Comparison of ENCODE assay signal across 33 cellular contexts in genomic region chrX:17669458-17669857, GRCh38.
A peak's percentile ranks its signal among the peaks of the same experiment; 100 is the strongest.
DNase-seq lines count a peak whose midpoint lies in the region; ATAC-seq, FAIRE-seq and TF ChIP-seq lines count a peak whose summit lies in the region.
"Had no signal": no experiment of that assay in that cellular context is flagged by ENCODE, and none has a peak within 500 bp of the region (broad histone marks: within the 10 kb centered on the region; RNA-seq: fewer than 3 reads in every experiment).

No MANE protein-coding gene starts in this region.

- H3K27ac ChIP-seq in endothelial cell of umbilical vein (ENCODE audit: insufficient read depth, low read depth, low read length): no peak overlapping the region
- H3K27ac ChIP-seq: hepatocyte, KMS-11, suprapubic skin, upper lobe of right lung, VCaP had no signal

- no peaks in the 10 kb centered on the region for H3K27me3 Mint-ChIP-seq in activated naive CD4-positive, alpha-beta T cell treated with anti-CD3 and anti-CD28 coated beads, Interleukin-2, amount 10 ng/mL, durations not matched to agents 7 days and 5 days
- no peaks in the 10 kb centered on the region for H3K27me3 Mint-ChIP-seq in activated CD4-positive, alpha-beta memory T cell treated with anti-CD3 and anti-CD28 coated beads, Interleukin-2, amount 10 ng/mL, durations not matched to agents 7 days and 5 days
- H3K27me3 Mint-ChIP-seq: central memory CD8-positive, alpha-beta T cell had no signal

- H3K9ac ChIP-seq in endothelial cell of umbilical vein (replicated peaks; ENCODE audit: extremely low read depth, insufficient read depth, low read length): no peak overlapping the region
- H3K9ac ChIP-seq: KMS-11 had no signal

- TF ChIP-seq POLR2A in endothelial cell of umbilical vein (IDR thresholded peaks at IDR 0.05; ENCODE audit: low read depth, low read length): no peak

- peak; percentile 57 for FAIRE-seq in endothelial cell of umbilical vein (lab: Jason Lieb, UNC)
- FAIRE-seq: endometrium, GM19239 had no signal

- H3K79me2 ChIP-seq in endothelial cell of umbilical vein (ENCODE audit: control insufficient read depth, insufficient read depth, low read length): no peaks in the 10 kb centered on the region
- H3K79me2 ChIP-seq: hepatocyte had no signal

- H3K27me3 ChIP-seq in endothelial cell of umbilical vein (ENCODE audit: control insufficient read depth in 2 of 2, insufficient read depth in 2 of 2, low read length in 2 of 2): no peaks in the 10 kb centered on the region
- H3K27me3 ChIP-seq: hepatocyte, suprapubic skin, upper lobe of right lung had no signal

- POLR2A ChIA-PET in activated CD4-positive, alpha-beta memory T cell treated with anti-CD3 and anti-CD28 coated beads, Interleukin-2, amount 10 ng/mL, durations not matched to agents 7 days and 5 days (lab: Charles Lee): no interaction called here
- POLR2A ChIA-PET in endothelial cell of umbilical vein (lab: Charles Lee): no interaction called here

- H3K27ac Mint-ChIP-seq in activated naive CD4-positive, alpha-beta T cell treated with anti-CD3 and anti-CD28 coated beads, Interleukin-2, amount 10 ng/mL, durations not matched to agents 7 days and 5 days: peak overlapping the region; percentile 56
- H3K27ac Mint-ChIP-seq in activated CD4-positive, alpha-beta memory T cell treated with anti-CD3 and anti-CD28 coated beads, Interleukin-2, amount 10 ng/mL, durations not matched to agents 7 days and 5 days: peak overlapping the region; percentile 58
- H3K27ac Mint-ChIP-seq: nephron; stimulated activated naive B cell treated with anti-CD40 and anti-IgM and Interleukin-4, amounts not matched to agents 10 μg/mL and 1 μg/mL and 100 μg/mL, for 72 hours had no signal

- BruUV-seq in endothelial cell of umbilical vein (replicated peaks; lab: Mats Ljungman, UMichigan): no TSS peak

- H3K36me3 Mint-ChIP-seq in activated naive CD4-positive, alpha-beta T cell treated with anti-CD3 and anti-CD28 coated beads, Interleukin-2, amount 10 ng/mL, durations not matched to agents 7 days and 5 days: no peaks in the 10 kb centered on the region
- H3K36me3 Mint-ChIP-seq in activated CD4-positive, alpha-beta memory T cell treated with anti-CD3 and anti-CD28 coated beads, Interleukin-2, amount 10 ng/mL, durations not matched to agents 7 days and 5 days (ENCODE audit: low read depth): peaks cover 2% of the 10 kb centered on the region
- H3K36me3 Mint-ChIP-seq: stimulated activated naive B cell treated with anti-CD40 and anti-IgM and Interleukin-4, amounts not matched to agents 10 μg/mL and 1 μg/mL and 100 μg/mL, for 72 hours had no signal

- H2AFZ ChIP-seq in endothelial cell of umbilical vein (ENCODE audit: low read depth, low read length): no peak overlapping the region
- H2AFZ ChIP-seq: hepatocyte had no signal

- H3K9me1 ChIP-seq in endothelial cell of umbilical vein (replicated peaks; ENCODE audit: control insufficient read depth, extremely low read depth, insufficient read depth, low read length): no peaks in the 10 kb centered on the region

- H3K4me3 ChIP-seq in endothelial cell of umbilical vein (replicated peaks in 1 of 3; ENCODE audit: insufficient read depth in 1 of 3, low read depth in 1 of 3, low read length in 3 of 3): no peak overlapping the region
- H3K4me3 ChIP-seq: hepatocyte, suprapubic skin, upper lobe of right lung had no signal

- ATAC-seq in HG02885 (IDR thresholded peaks at IDR 0.05; ENCODE audit: poor library complexity, unreplicated experiment): no peak
- ATAC-seq: PC-3; Right ventricle myocardium inferior; stimulated activated naive B cell treated with anti-CD40 and anti-IgM and Interleukin-4, amounts not matched to agents 10 μg/mL and 1 μg/mL and 100 μg/mL, for 72 hours; upper lobe of right lung had no signal

- CTCF ChIA-PET in activated naive CD4-positive, alpha-beta T cell treated with anti-CD3 and anti-CD28 coated beads, Interleukin-2, amount 10 ng/mL, durations not matched to agents 7 days and 5 days (lab: Charles Lee): no interaction called here
- CTCF ChIA-PET in activated CD4-positive, alpha-beta memory T cell treated with anti-CD3 and anti-CD28 coated beads, Interleukin-2, amount 10 ng/mL, durations not matched to agents 7 days and 5 days (lab: Charles Lee): no interaction called here
- CTCF ChIA-PET in endothelial cell of umbilical vein (lab: Charles Lee): no interaction called here

- H3K4me1 Mint-ChIP-seq in activated naive CD4-positive, alpha-beta T cell treated with anti-CD3 and anti-CD28 coated beads, Interleukin-2, amount 10 ng/mL, durations not matched to agents 7 days and 5 days: peaks cover 12% of the 10 kb centered on the region
- H3K4me1 Mint-ChIP-seq in activated CD4-positive, alpha-beta memory T cell treated with anti-CD3 and anti-CD28 coated beads, Interleukin-2, amount 10 ng/mL, durations not matched to agents 7 days and 5 days: peaks cover 14% of the 10 kb centered on the region
- H3K4me1 Mint-ChIP-seq: central memory CD8-positive, alpha-beta T cell; stimulated activated naive B cell treated with anti-CD40 and anti-IgM and Interleukin-4, amounts not matched to agents 10 μg/mL and 1 μg/mL and 100 μg/mL, for 72 hours had no signal

- no peak overlapping the region for H3K4me3 Mint-ChIP-seq in activated naive CD4-positive, alpha-beta T cell treated with anti-CD3 and anti-CD28 coated beads, Interleukin-2, amount 10 ng/mL, durations not matched to agents 7 days and 5 days
- no peak overlapping the region for H3K4me3 Mint-ChIP-seq in activated CD4-positive, alpha-beta memory T cell treated with anti-CD3 and anti-CD28 coated beads, Interleukin-2, amount 10 ng/mL, durations not matched to agents 7 days and 5 days
- H3K4me3 Mint-ChIP-seq: central memory CD8-positive, alpha-beta T cell; nephron; stimulated activated naive B cell treated with anti-CD40 and anti-IgM and Interleukin-4, amounts not matched to agents 10 μg/mL and 1 μg/mL and 100 μg/mL, for 72 hours had no signal

- no peaks in the 10 kb centered on the region for H3K9me3 ChIP-seq in endothelial cell of umbilical vein (replicated peaks; ENCODE audit: control insufficient read depth, insufficient read depth, low read length)
- H3K9me3 ChIP-seq: suprapubic skin, upper lobe of right lung had no signal

- no peaks in the 10 kb centered on the region for H3K4me1 ChIP-seq in endothelial cell of umbilical vein (ENCODE audit: control insufficient read depth, extremely low read depth, insufficient read depth, low read length)
- H3K4me1 ChIP-seq: upper lobe of right lung had no signal

- no peak for DNase-seq in activated naive CD4-positive, alpha-beta T cell treated with anti-CD3 and anti-CD28 coated beads, Interleukin-2, amount 10 ng/mL, durations not matched to agents 7 days and 5 days
- DNase-seq in activated naive CD4-positive, alpha-beta T cell treated with Interleukin-2 at 50 U/mL for 16 hours: no peak
- DNase-seq in activated CD4-positive, alpha-beta memory T cell treated with anti-CD3 and anti-CD28 coated beads, Interleukin-2, amount 10 ng/mL, durations not matched to agents 7 days and 5 days: no peak
- DNase-seq in endothelial cell of umbilical vein (ENCODE audit: low read depth, low spot score) (no peak), superior temporal gyrus (ENCODE audit: extremely low spot score) (peak; percentile 29), NCI-H2107 treated with DMSO at 0.1 percent for 48 hours (lab: John Stamatoyannopoulos, UW; ENCODE audit: unreplicated experiment) (no peak), kidney tubule cell (ENCODE audit: low spot score) (no peak)
- DNase-seq: activated CD4-positive, alpha-beta T cell treated with anti-CD3 and anti-CD28 coated beads for 4 hours; activated CD8-positive, alpha-beta memory T cell treated with anti-CD3 and anti-CD28 coated beads, Interleukin-2, amount 50 U/mL, for 4 hours; dermis blood vessel endothelial cell; DMS 273 treated with DMSO at 0.1 percent for 48 hours; foreskin melanocyte; HCEC 1CT; mammary epithelial cell; MM.1S; NCI-H1930; NCI-H2227 treated with DMSO at 0.1 percent for 48 hours; NCI-H526; PC-3; retina; stimulated activated naive B cell treated with anti-CD40 and anti-IgM and Interleukin-4, amounts not matched to agents 10 μg/mL and 1 μg/mL and 100 μg/mL, for 72 hours; T-helper 9 cell; upper lobe of right lung had no signal

- no peaks in the 10 kb centered on the region for H3K36me3 ChIP-seq in endothelial cell of umbilical vein (ENCODE audit: control insufficient read depth in 2 of 2, extremely low read depth in 1 of 2, insufficient read depth in 2 of 2, low read length in 2 of 2)
- H3K36me3 ChIP-seq: suprapubic skin, upper lobe of right lung had no signal

- dilution Hi-C loops in endothelial cell of umbilical vein (cut with MboI; ENCODE audit: extremely low pct_ligation_motif_present, low sequenced_read_pairs): no loop called here

- no peaks in the 10 kb centered on the region for H4K20me1 ChIP-seq in endothelial cell of umbilical vein (replicated peaks; ENCODE audit: control insufficient read depth, extremely low read depth, insufficient read depth, low read length)

- no peak overlapping the region for H3K4me2 ChIP-seq in endothelial cell of umbilical vein (ENCODE audit: insufficient read depth, low read length)
- H3K4me2 ChIP-seq: hepatocyte, KMS-11 had no signal

- no peak for TF ChIP-seq CTCF in endothelial cell of umbilical vein (IDR thresholded peaks at IDR 0.05; ENCODE audit: extremely low read depth in 1 of 2, insufficient read depth in 1 of 2, low read depth in 1 of 2, low read length in 2 of 2)

- no peaks in the 10 kb centered on the region for H3K9me3 Mint-ChIP-seq in activated naive CD4-positive, alpha-beta T cell treated with anti-CD3 and anti-CD28 coated beads, Interleukin-2, amount 10 ng/mL, durations not matched to agents 7 days and 5 days
- H3K9me3 Mint-ChIP-seq in activated CD4-positive, alpha-beta memory T cell treated with anti-CD3 and anti-CD28 coated beads, Interleukin-2, amount 10 ng/mL, durations not matched to agents 7 days and 5 days: peaks cover 4% of the 10 kb centered on the region
- H3K9me3 Mint-ChIP-seq: nephron; stimulated activated naive B cell treated with anti-CD40 and anti-IgM and Interleukin-4, amounts not matched to agents 10 μg/mL and 1 μg/mL and 100 μg/mL, for 72 hours had no signal

- intact Hi-C loops in endothelial cell of umbilical vein (cut with micrococcal nuclease): no loop called here

TF ChIP-seq in endothelial cell of umbilical vein, 7 proteins besides CTCF, POLR2A, EP300 and RAD21:
- no peak for TF ChIP-seq GATA2 (IDR thresholded peaks at IDR 0.05; ENCODE audit: insufficient read depth, insufficient read length, low read depth, low read length)
- TF ChIP-seq MYC (IDR thresholded peaks at IDR 0.05; ENCODE audit: low read depth, low read length): no peak
- no peak for TF ChIP-seq EZH2 (IDR thresholded peaks at IDR 0.05; ENCODE audit: borderline replicate concordance, low read depth, low read length, severe bottlenecking)
